ENCODE assay signal across 1 cellular context in the genomic region with DNA sequence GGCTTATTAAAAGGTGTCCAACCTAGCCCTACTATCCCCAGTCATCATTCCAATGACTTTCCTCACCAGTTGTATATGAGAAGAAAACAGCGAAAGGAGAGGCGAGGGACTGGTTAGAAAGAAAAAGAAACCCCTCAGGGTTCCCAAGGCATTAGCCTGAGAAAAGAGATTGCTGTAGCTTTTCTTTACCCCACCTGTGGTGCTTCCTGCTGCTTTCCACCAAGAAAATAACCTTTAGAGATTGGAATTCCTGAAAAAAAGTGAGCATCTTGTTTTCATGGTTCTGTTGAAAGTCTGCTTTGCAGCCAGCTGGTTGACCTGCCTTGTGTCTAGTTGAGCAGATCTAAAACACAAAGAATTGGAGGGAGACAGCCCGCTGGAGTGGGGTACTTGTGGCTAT.
TF ChIP-seq lines count a peak whose summit lies in the region.

No MANE protein-coding gene starts in this region.

TF ChIP-seq in GM23338, 12 proteins besides CTCF, POLR2A, EP300 and RAD21 (continued from another document):
- TF ChIP-seq, protein P1, sequence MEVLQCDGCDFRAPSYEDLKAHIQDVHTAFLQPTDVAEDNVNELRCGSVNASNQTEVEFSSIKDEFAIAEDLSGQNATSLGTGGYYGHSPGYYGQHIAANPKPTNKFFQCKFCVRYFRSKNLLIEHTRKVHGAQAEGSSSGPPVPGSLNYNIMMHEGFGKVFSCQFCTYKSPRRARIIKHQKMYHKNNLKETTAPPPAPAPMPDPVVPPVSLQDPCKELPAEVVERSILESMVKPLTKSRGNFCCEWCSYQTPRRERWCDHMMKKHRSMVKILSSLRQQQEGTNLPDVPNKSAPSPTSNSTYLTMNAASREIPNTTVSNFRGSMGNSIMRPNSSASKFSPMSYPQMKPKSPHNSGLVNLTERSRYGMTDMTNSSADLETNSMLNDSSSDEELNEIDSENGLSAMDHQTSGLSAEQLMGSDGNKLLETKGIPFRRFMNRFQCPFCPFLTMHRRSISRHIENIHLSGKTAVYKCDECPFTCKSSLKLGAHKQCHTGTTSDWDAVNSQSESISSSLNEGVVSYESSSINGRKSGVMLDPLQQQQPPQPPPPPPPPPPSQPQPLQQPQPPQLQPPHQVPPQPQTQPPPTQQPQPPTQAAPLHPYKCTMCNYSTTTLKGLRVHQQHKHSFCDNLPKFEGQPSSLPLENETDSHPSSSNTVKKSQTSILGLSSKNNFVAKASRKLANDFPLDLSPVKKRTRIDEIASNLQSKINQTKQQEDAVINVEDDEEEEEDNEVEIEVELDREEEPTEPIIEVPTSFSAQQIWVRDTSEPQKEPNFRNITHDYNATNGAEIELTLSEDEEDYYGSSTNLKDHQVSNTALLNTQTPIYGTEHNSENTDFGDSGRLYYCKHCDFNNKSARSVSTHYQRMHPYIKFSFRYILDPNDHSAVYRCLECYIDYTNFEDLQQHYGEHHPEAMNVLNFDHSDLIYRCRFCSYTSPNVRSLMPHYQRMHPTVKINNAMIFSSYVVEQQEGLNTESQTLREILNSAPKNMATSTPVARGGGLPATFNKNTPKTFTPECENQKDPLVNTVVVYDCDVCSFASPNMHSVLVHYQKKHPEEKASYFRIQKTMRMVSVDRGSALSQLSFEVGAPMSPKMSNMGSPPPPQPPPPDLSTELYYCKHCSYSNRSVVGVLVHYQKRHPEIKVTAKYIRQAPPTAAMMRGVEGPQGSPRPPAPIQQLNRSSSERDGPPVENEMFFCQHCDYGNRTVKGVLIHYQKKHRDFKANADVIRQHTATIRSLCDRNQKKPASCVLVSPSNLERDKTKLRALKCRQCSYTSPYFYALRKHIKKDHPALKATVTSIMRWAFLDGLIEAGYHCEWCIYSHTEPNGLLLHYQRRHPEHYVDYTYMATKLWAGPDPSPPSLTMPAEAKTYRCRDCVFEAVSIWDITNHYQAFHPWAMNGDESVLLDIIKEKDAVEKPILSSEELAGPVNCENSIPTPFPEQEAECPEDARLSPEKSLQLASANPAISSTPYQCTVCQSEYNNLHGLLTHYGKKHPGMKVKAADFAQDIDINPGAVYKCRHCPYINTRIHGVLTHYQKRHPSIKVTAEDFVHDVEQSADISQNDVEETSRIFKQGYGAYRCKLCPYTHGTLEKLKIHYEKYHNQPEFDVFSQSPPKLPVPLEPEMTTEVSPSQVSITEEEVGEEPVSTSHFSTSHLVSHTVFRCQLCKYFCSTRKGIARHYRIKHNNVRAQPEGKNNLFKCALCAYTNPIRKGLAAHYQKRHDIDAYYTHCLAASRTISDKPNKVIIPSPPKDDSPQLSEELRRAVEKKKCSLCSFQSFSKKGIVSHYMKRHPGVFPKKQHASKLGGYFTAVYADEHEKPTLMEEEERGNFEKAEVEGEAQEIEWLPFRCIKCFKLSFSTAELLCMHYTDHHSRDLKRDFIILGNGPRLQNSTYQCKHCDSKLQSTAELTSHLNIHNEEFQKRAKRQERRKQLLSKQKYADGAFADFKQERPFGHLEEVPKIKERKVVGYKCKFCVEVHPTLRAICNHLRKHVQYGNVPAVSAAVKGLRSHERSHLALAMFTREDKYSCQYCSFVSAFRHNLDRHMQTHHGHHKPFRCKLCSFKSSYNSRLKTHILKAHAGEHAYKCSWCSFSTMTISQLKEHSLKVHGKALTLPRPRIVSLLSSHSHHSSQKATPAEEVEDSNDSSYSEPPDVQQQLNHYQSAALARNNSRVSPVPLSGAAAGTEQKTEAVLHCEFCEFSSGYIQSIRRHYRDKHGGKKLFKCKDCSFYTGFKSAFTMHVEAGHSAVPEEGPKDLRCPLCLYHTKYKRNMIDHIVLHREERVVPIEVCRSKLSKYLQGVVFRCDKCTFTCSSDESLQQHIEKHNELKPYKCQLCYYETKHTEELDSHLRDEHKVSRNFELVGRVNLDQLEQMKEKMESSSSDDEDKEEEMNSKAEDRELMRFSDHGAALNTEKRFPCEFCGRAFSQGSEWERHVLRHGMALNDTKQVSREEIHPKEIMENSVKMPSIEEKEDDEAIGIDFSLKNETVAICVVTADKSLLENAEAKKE (CRISPR knock-in tag; IDR thresholded peaks at IDR 0.05) = peak; percentile 98
- no peak for TF ChIP-seq JUNB (IDR thresholded peaks at IDR 0.05; ENCODE audit: unreplicated experiment)
